Comparison of ENCODE assay signal across 1 cellular context in the genomic region with DNA sequence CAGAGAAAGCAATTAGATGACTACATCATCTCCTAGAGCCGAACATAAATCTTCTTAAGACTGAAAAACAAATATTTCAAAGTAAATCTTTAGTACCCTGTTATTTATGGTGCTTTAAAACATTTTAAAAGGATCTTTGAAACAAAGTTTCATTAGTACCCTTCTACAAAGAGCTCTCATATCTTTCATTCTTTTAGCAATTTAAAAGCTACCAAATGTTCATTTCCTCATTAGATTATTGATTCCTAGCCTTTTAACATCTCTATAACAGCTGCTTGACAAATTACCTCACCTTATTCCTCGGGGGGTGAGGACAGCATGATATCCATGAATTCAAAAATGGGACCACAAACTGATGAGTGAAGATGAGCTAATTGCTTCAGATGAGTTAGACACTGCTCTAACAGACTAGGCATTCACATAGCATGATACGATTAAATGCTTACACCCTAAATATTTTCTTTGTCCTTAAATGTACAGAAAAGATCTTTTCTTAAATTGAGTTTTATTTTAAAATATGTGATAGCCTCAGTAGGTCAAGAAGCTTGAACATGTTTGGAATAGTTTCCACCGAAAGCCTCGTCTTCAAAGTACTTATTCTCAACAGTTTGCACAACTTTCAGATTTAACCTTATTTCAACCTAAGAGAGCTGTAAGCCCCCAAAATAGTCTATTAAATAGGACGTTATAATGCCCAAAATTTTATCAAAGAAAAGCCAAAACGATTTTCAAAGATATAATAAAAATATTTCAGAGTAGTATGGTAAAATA.
TF ChIP-seq lines count a peak whose summit lies in the region.

No MANE protein-coding gene starts in this region.

TF ChIP-seq in H1, 55 proteins besides CTCF, POLR2A, EP300 and RAD21 (continued from another document):
- TF ChIP-seq KDM1A (IDR thresholded peaks at IDR 0.05; ENCODE audit: borderline replicate concordance, low read length) (no peak), SIX5 (IDR thresholded peaks at IDR 0.05; ENCODE audit: low read depth, low read length) (no peak), CREB1 (IDR thresholded peaks at IDR 0.05) (no peak)
